In the genomic region with DNA sequence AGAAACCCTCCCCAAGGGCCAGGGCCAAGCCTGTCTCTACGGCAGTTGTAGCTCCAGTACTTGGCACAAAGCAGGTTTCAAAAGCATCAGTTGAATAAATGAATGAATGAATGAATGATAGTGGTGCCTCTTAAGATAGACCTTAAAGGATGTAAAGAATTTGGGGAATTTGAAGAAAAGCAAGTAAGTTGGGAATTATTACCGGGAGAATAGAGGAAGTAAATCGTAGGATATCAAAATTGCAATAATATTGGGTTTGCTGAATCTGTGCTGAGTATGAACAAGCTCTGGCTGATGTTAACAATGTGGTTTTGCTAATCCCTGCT, we compare ENCODE assay signal across 26 cellular contexts.
"Had no signal": no experiment of that assay in that cellular context is flagged by ENCODE, and none has a peak within 500 bp of the region (broad histone marks: within the 10 kb centered on the region; RNA-seq: fewer than 3 reads in every experiment).

No MANE protein-coding gene starts in this region.

- H3K4me1 ChIP-seq: colonic mucosa, gastrocnemius medialis, parathyroid adenoma, right lobe of liver had no signal

- DNase-seq: colonic mucosa; effector CD8-positive, alpha-beta T cell; foreskin fibroblast; gastrocnemius medialis; heart right ventricle; hippocampal formation; left cardiac atrium; left lung; mesenchymal stem cell; naive thymus-derived CD8-positive, alpha-beta T cell; right lobe of liver; small intestine; stimulated activated CD4-positive, alpha-beta T cell treated with anti-CD3 and anti-CD28 coated beads, Interleukin-15, amount 100 ng/mL, for 24 hours; stimulated activated CD4-positive, alpha-beta T cell treated with anti-CD3 and anti-CD28 coated beads, Interleukin-2, amount 100 ng/mL, for 48 hours; stimulated activated naive B cell treated with anti-CD40 and anti-IgM and Interleukin-4, amounts not matched to agents 10 μg/mL and 1 μg/mL and 100 μg/mL, for 72 hours; transverse colon had no signal

- H3K9me3 ChIP-seq: colonic mucosa, gastrocnemius medialis, heart right ventricle, left lung, right lobe of liver, thoracic aorta, transverse colon, vagina had no signal

- H3K36me3 ChIP-seq: colonic mucosa, gastrocnemius medialis, heart right ventricle, left lung, right lobe of liver, thoracic aorta, transverse colon, vagina had no signal

- H3K4me3 ChIP-seq: colonic mucosa, gastrocnemius medialis, heart right ventricle, left lung, right lobe of liver, thoracic aorta, transverse colon, vagina had no signal

- H3K9me3 Mint-ChIP-seq: dendritic cell treated with granulocyte-macrophage colony-stimulating factor and Interleukin-4, amounts not matched to agents 40 ng/mL and 50 ng/mL, for 4 days; endodermal cell; naive thymus-derived CD8-positive, alpha-beta T cell; neural crest cell; stimulated activated naive B cell treated with anti-CD40 and anti-IgM and Interleukin-4, amounts not matched to agents 10 μg/mL and 1 μg/mL and 100 μg/mL, for 72 hours; stimulated activated naive CD8-positive, alpha-beta T cell treated with anti-CD3 and anti-CD28 coated beads, Interleukin-15, Interleukin-2, amounts not matched to agents 100 ng/mL and 50 ng/mL, for 24 hours had no signal

- H3K79me2 ChIP-seq: parathyroid adenoma had no signal

- H3K4me3 Mint-ChIP-seq: dendritic cell treated with granulocyte-macrophage colony-stimulating factor and Interleukin-4, amounts not matched to agents 40 ng/mL and 50 ng/mL, for 4 days; endodermal cell; neural crest cell; stimulated activated naive B cell treated with anti-CD40 and anti-IgM and Interleukin-4, amounts not matched to agents 10 μg/mL and 1 μg/mL and 100 μg/mL, for 72 hours; stimulated activated naive CD8-positive, alpha-beta T cell treated with anti-CD3 and anti-CD28 coated beads, Interleukin-15, Interleukin-2, amounts not matched to agents 100 ng/mL and 50 ng/mL, for 24 hours had no signal

- FAIRE-seq: islet of Langerhans, small intestine had no signal

- H3K27ac Mint-ChIP-seq: dendritic cell treated with granulocyte-macrophage colony-stimulating factor and Interleukin-4, amounts not matched to agents 40 ng/mL and 50 ng/mL, for 4 days; endodermal cell; naive thymus-derived CD8-positive, alpha-beta T cell; progenitor cell of endocrine pancreas; stimulated activated naive B cell treated with anti-CD40 and anti-IgM and Interleukin-4, amounts not matched to agents 10 μg/mL and 1 μg/mL and 100 μg/mL, for 72 hours; stimulated activated naive CD8-positive, alpha-beta T cell treated with anti-CD3 and anti-CD28 coated beads, Interleukin-15, Interleukin-2, amounts not matched to agents 100 ng/mL and 50 ng/mL, for 24 hours had no signal

- H3K36me3 Mint-ChIP-seq: naive thymus-derived CD8-positive, alpha-beta T cell; stimulated activated naive B cell treated with anti-CD40 and anti-IgM and Interleukin-4, amounts not matched to agents 10 μg/mL and 1 μg/mL and 100 μg/mL, for 72 hours had no signal

- H3K27me3 ChIP-seq: colonic mucosa, right lobe of liver, transverse colon, vagina had no signal

- H3K9ac ChIP-seq: parathyroid adenoma had no signal

- H2AFZ ChIP-seq: parathyroid adenoma had no signal

- H3K27ac ChIP-seq: colonic mucosa, epithelial cell of prostate, gastrocnemius medialis, heart right ventricle, left lung, parathyroid adenoma, right lobe of liver, thoracic aorta, transverse colon, vagina had no signal
